12 cellular contexts compared by ENCODE assay signal in the genomic region with DNA sequence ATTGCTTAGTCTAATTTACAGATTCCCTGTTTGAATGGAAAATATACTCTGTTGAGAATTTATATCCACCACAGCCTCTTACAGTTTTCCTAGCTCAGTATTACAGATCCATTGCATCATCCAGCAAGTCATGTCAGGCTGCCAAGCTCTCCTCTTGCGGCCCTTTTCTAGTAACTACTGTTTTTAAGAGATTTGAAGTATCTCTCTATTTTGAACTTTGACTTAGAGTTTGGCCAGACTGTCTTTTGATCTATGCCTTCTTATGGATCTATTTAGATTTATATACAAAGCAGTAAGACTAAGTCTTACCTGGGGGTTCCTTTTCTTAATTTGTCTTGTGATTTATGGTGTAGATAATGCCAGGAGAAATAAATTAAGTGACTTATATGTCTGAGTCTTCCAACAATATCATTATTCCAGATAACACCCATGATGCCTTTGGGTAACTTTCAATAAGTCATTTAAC. TPM values are rescaled to one million over a fixed set of nuclear protein-coding genes. Genes with fewer than 3 reads are reported as not detected.
A peak's percentile ranks its signal among the peaks of the same experiment; 100 is the strongest.
DNase-seq lines count a peak whose midpoint lies in the region; ATAC-seq, FAIRE-seq and TF ChIP-seq lines count a peak whose summit lies in the region.
"Had no signal": no experiment of that assay in that cellular context is flagged by ENCODE, and none has a peak within 500 bp of the region (broad histone marks: within the 10 kb centered on the region; RNA-seq: fewer than 3 reads in every experiment).

No MANE protein-coding gene starts in this region.

- TF ChIP-seq CTCF in HL-60 (IDR thresholded peaks at IDR 0.05; ENCODE audit: insufficient read depth, low read length) = no peak
- no peak for TF ChIP-seq CTCF in HepG2 (CRISPR knock-in tag; IDR thresholded peaks at IDR 0.05)

- no peak overlapping the region for H3K4me2 ChIP-seq in HepG2 (ENCODE audit: low read depth, low read length)

- no peak overlapping the region for H3K9ac ChIP-seq in HepG2 (ENCODE audit: insufficient read depth, low read depth, low read length)

- H3K9me3 Mint-ChIP-seq in activated naive CD8-positive, alpha-beta T cell treated with anti-CD3 and anti-CD28 coated beads, Interleukin-2, amount 50 U/mL, for 24 hours = no peaks in the 10 kb centered on the region
- no peaks in the 10 kb centered on the region for H3K9me3 Mint-ChIP-seq in natural killer cell treated with Interleukin-12 subunit alpha and Interleukin-12 subunit beta and Interleukin-15 and Interleukin-18, amount 100 ng/mL, for 72 hours
- H3K9me3 Mint-ChIP-seq: activated B cell treated with CpG ODN at 0.5 μM for 24 hours; activated naive CD8-positive, alpha-beta T cell treated with anti-CD3 and anti-CD28 coated beads, Interleukin-2, amount 10 ng/mL, durations not matched to agents 7 days and 5 days had no signal

- H3K36me3 Mint-ChIP-seq in activated naive CD8-positive, alpha-beta T cell treated with anti-CD3 and anti-CD28 coated beads, Interleukin-2, amount 50 U/mL, for 24 hours (ENCODE audit: low read depth) = peaks cover 43% of the 10 kb centered on the region
- H3K36me3 Mint-ChIP-seq in natural killer cell treated with Interleukin-12 subunit alpha and Interleukin-12 subunit beta and Interleukin-15 and Interleukin-18, amount 100 ng/mL, for 72 hours = peaks cover 16% of the 10 kb centered on the region

- no peaks in the 10 kb centered on the region for H3K4me1 ChIP-seq in HepG2 (ENCODE audit: insufficient read depth, low read length)

- no peak overlapping the region for H3K4me3 ChIP-seq in HL-60 (replicated peaks; ENCODE audit: insufficient read depth, low read length)
- H3K4me3 ChIP-seq in HepG2 (replicated peaks in 1 of 3; ENCODE audit: insufficient read depth in 1 of 3, low read depth in 2 of 3, low read length in 3 of 3) = no peak overlapping the region

- H3K36me3 ChIP-seq in HepG2 (replicated peaks in 1 of 2; ENCODE audit: control insufficient read depth in 1 of 2, insufficient read depth in 2 of 2, low read length in 2 of 2) = peaks cover 28 to 84% of the 10 kb centered on the region in 2 experiments

- CTCF ChIA-PET in HepG2 (lab: Yijun Ruan, JAX; ENCODE audit: low intra/inter-chr PET ratio, low total read pairs) = no interaction called here

- POLR2A ChIA-PET in HepG2 (lab: Yijun Ruan, JAX) = no interaction called here

- no peaks in the 10 kb centered on the region for H3K79me2 ChIP-seq in HepG2 (ENCODE audit: insufficient read depth, low read length)

- no TSS peak for BruUV-seq in HepG2 (replicated peaks; lab: Mats Ljungman, UMichigan)

- no peak for ATAC-seq in activated naive CD8-positive, alpha-beta T cell treated with anti-CD3 and anti-CD28 coated beads, Interleukin-2, amount 50 U/mL, for 24 hours
- ATAC-seq in HepG2 = no peak
- ATAC-seq in natural killer cell treated with Interleukin-12 subunit alpha and Interleukin-12 subunit beta and Interleukin-15 and Interleukin-18, amount 100 ng/mL, for 72 hours = no peak
- no peak for ATAC-seq in GM19397 (IDR thresholded peaks at IDR 0.05; ENCODE audit: unreplicated experiment)
- ATAC-seq: left ventricle myocardium superior had no signal

- WGBS in HepG2 (ENCODE audit: low lambda C conversion rate) = 97% methylated on average over 1 of the region's 1 CpG

- no peak for TF ChIP-seq POLR2A in HepG2 (IDR thresholded peaks at IDR 0.05; ENCODE audit: insufficient read depth in 1 of 2, low read depth in 2 of 2, low read length in 2 of 2)

- TF ChIP-seq EP300 in HepG2 (IDR thresholded peaks at IDR 0.05; ENCODE audit: low read depth in 2 of 2, low read length in 2 of 2) (no peak), HepG2 (CRISPR knock-in tag; IDR thresholded peaks at IDR 0.05; ENCODE audit: borderline replicate concordance) (no peak)

- no peak for FAIRE-seq in HepG2 (lab: Jason Lieb, UNC)

- DNase-seq in AG08396 (ENCODE audit: low spot score) (peak; percentile 45), HL-60 (ENCODE audit: low read depth in 1 of 2, low spot score in 1 of 2) (no peak), HepG2 (ENCODE audit: low spot score) (no peak), kidney glomerular epithelial cell (lab: John Stamatoyannopoulos, UW) (no peak), T-helper 2 cell (no peak)
- DNase-seq in activated naive CD8-positive, alpha-beta T cell treated with anti-CD3 and anti-CD28 coated beads, Interleukin-2, amount 50 U/mL, for 24 hours = no peak
- no peak for DNase-seq in natural killer cell treated with Interleukin-12 subunit alpha and Interleukin-12 subunit beta and Interleukin-15 and Interleukin-18, amount 100 ng/mL, for 72 hours (ENCODE audit: low spot score)
- DNase-seq: activated B cell treated with CpG ODN at 0.5 μM for 24 hours; activated naive CD8-positive, alpha-beta T cell treated with anti-CD3 and anti-CD28 coated beads, Interleukin-2, amount 10 ng/mL, durations not matched to agents 7 days and 5 days; left ventricle myocardium superior; retina had no signal

- TF ChIP-seq RAD21 in HepG2 (CRISPR knock-in tag; IDR thresholded peaks at IDR 0.05) = no peak

- intact Hi-C loops in HepG2 (cut with micrococcal nuclease; ENCODE audit: unreplicated experiment) = no loop called here

- H3K27me3 ChIP-seq in HL-60 (ENCODE audit: insufficient read depth, poor library complexity, severe bottlenecking) (no peaks in the 10 kb centered on the region), HepG2 (ENCODE audit: control insufficient read depth in 1 of 2, insufficient read depth in 2 of 2, low read length in 2 of 2) (no peaks in the 10 kb centered on the region)

- H3K4me3 Mint-ChIP-seq in activated naive CD8-positive, alpha-beta T cell treated with anti-CD3 and anti-CD28 coated beads, Interleukin-2, amount 50 U/mL, for 24 hours = no peak overlapping the region
- no peak overlapping the region for H3K4me3 Mint-ChIP-seq in natural killer cell treated with Interleukin-12 subunit alpha and Interleukin-12 subunit beta and Interleukin-15 and Interleukin-18, amount 100 ng/mL, for 72 hours
- H3K4me3 Mint-ChIP-seq: activated B cell treated with CpG ODN at 0.5 μM for 24 hours; activated naive CD8-positive, alpha-beta T cell treated with anti-CD3 and anti-CD28 coated beads, Interleukin-2, amount 10 ng/mL, durations not matched to agents 7 days and 5 days had no signal

- H3K27ac ChIP-seq in HL-60 (replicated peaks) = 0 out of 2 replicates have a peak overlapping the region, but pooled peaks have one; percentile 5
- H3K27ac ChIP-seq in HepG2 (ENCODE audit: extremely low read length, insufficient read depth, low read length) = no peak overlapping the region

- H3K27ac Mint-ChIP-seq in activated naive CD8-positive, alpha-beta T cell treated with anti-CD3 and anti-CD28 coated beads, Interleukin-2, amount 50 U/mL, for 24 hours = peak overlapping the region; percentile 2
- H3K27ac Mint-ChIP-seq in natural killer cell treated with Interleukin-12 subunit alpha and Interleukin-12 subunit beta and Interleukin-15 and Interleukin-18, amount 100 ng/mL, for 72 hours = peak overlapping the region in 1 of 2 donors; percentile 65
- H3K27ac Mint-ChIP-seq: activated B cell treated with CpG ODN at 0.5 μM for 24 hours; activated naive CD8-positive, alpha-beta T cell treated with anti-CD3 and anti-CD28 coated beads, Interleukin-2, amount 10 ng/mL, durations not matched to agents 7 days and 5 days had no signal

- in situ Hi-C loops in HepG2 (cut with HindIII; ENCODE audit: extremely low pct_ligation_motif_present, low pct_unique_long_range_greater_than_20kb) = no loop called here

- no peak overlapping the region for H2AFZ ChIP-seq in HepG2 (ENCODE audit: low read length)

- no peaks in the 10 kb centered on the region for H4K20me1 ChIP-seq in HepG2 (ENCODE audit: insufficient read depth, low read length)

- no peaks in the 10 kb centered on the region for H3K4me1 Mint-ChIP-seq in activated naive CD8-positive, alpha-beta T cell treated with anti-CD3 and anti-CD28 coated beads, Interleukin-2, amount 50 U/mL, for 24 hours
- H3K4me1 Mint-ChIP-seq in natural killer cell treated with Interleukin-12 subunit alpha and Interleukin-12 subunit beta and Interleukin-15 and Interleukin-18, amount 100 ng/mL, for 72 hours (ENCODE audit: low read depth in 2 of 2) = no peaks in the 10 kb centered on the region
- H3K4me1 Mint-ChIP-seq: activated B cell treated with CpG ODN at 0.5 μM for 24 hours; activated naive CD8-positive, alpha-beta T cell treated with anti-CD3 and anti-CD28 coated beads, Interleukin-2, amount 10 ng/mL, durations not matched to agents 7 days and 5 days had no signal

- no peaks in the 10 kb centered on the region for H3K27me3 Mint-ChIP-seq in activated naive CD8-positive, alpha-beta T cell treated with anti-CD3 and anti-CD28 coated beads, Interleukin-2, amount 50 U/mL, for 24 hours
- no peaks in the 10 kb centered on the region for H3K27me3 Mint-ChIP-seq in natural killer cell treated with Interleukin-12 subunit alpha and Interleukin-12 subunit beta and Interleukin-15 and Interleukin-18, amount 100 ng/mL, for 72 hours
- H3K27me3 Mint-ChIP-seq: activated B cell treated with CpG ODN at 0.5 μM for 24 hours; activated naive CD8-positive, alpha-beta T cell treated with anti-CD3 and anti-CD28 coated beads, Interleukin-2, amount 10 ng/mL, durations not matched to agents 7 days and 5 days had no signal

- H3K9me3 ChIP-seq in HepG2 (ENCODE audit: low read length) = no peaks in the 10 kb centered on the region

RNA-seq across cellular contexts. Expression of a gene that starts 53.1 kb away (rescaled TPM):
- total RNA-seq in HepG2 (2016; rRNA removed; fragmentation: Illumina TruSeq; extraction: Trizol) = 1.0 and 1.2 TPM in 2 replicates
- total RNA-seq in HepG2 (2016; cell fraction: cytosol; rRNA removed; fragmentation: Illumina TruSeq; extraction: Trizol; ENCODE audit: low read depth) = 0.09 and 0.20 TPM in 2 replicates
- total RNA-seq in HepG2 (2016; cell fraction: insoluble cytoplasmic fraction; rRNA removed; fragmentation: Illumina TruSeq; extraction: Trizol) = 0.89 and 1.7 TPM in 2 replicates
- total RNA-seq in HepG2 (2016; cell fraction: membrane; rRNA removed; fragmentation: Illumina TruSeq; extraction: Trizol) = 0.34 and 0.62 TPM in 2 replicates
- 0.62 and 0.81 TPM in 2 replicates for total RNA-seq in HepG2 (2016; cell fraction: nucleus; rRNA removed; fragmentation: Illumina TruSeq; extraction: Trizol)
- polyA plus RNA-seq in HepG2 (2011; rRNA removed) = 1.4 and 2.2 TPM in 2 replicates
- 1.1 and 1.3 TPM in 2 replicates for polyA plus RNA-seq in HepG2 (2011; cell fraction: cytosol; rRNA removed)
- 1.2 and 1.6 TPM in 2 replicates for polyA plus RNA-seq in HepG2 (2011; cell fraction: nucleus; rRNA removed)
- polyA plus RNA-seq in HepG2 (2012) = 0.80 and 1.1 TPM in 2 replicates
- polyA plus RNA-seq in HepG2 (2016; cell fraction: cytosol; fragmentation: Illumina TruSeq; extraction: Trizol; ENCODE audit: low read depth) = 0.10 and 0.20 TPM in 2 replicates
- polyA plus RNA-seq in HepG2 (2016; cell fraction: insoluble cytoplasmic fraction; fragmentation: Illumina TruSeq; extraction: Trizol; ENCODE audit: low read depth) = 1.0 and 1.2 TPM in 2 replicates
- 0.32 and 0.61 TPM in 2 replicates for polyA plus RNA-seq in HepG2 (2016; cell fraction: membrane; fragmentation: Illumina TruSeq; extraction: Trizol; ENCODE audit: low read depth)
- 0.83 and 1.9 TPM in 2 replicates for polyA plus RNA-seq in HepG2 (2016; cell fraction: nucleus; fragmentation: Illumina TruSeq; extraction: Trizol; ENCODE audit: insufficient read depth, low read depth)
- 0.51 and 3.8 TPM in 2 replicates for polyA minus RNA-seq in HepG2 (2011; rRNA and poly(A)+ RNA removed; ENCODE audit: low replicate concordance)
- polyA minus RNA-seq in HepG2 (2011; cell fraction: cytosol; rRNA and poly(A)+ RNA removed) = 0.88 and 1.8 TPM in 2 replicates
- polyA minus RNA-seq in HepG2 (2011; cell fraction: nucleus; rRNA and poly(A)+ RNA removed) = 0.64 and 1.4 TPM in 2 replicates
- total RNA-seq in natural killer cell treated with Interleukin-12 subunit alpha and Interleukin-12 subunit beta and Interleukin-15 and Interleukin-18, amount 100 ng/mL, for 72 hours = not detected
- total RNA-seq: activated B cell treated with CpG ODN at 0.5 μM for 24 hours, left ventricle myocardium superior had no signal

RNA-seq across cellular contexts. Expression of a gene that starts 56.3 kb away (rescaled TPM):
- total RNA-seq in HepG2 (2016; rRNA removed; fragmentation: Illumina TruSeq; extraction: Trizol) = 63.3 and 85.6 TPM in 2 replicates
- 26.7 and 27.2 TPM in 2 replicates for total RNA-seq in HepG2 (2016; cell fraction: cytosol; rRNA removed; fragmentation: Illumina TruSeq; extraction: Trizol; ENCODE audit: low read depth)
- 63.0 and 78.4 TPM in 2 replicates for total RNA-seq in HepG2 (2016; cell fraction: insoluble cytoplasmic fraction; rRNA removed; fragmentation: Illumina TruSeq; extraction: Trizol)
- total RNA-seq in HepG2 (2016; cell fraction: membrane; rRNA removed; fragmentation: Illumina TruSeq; extraction: Trizol) = 27.7 and 32.4 TPM in 2 replicates
- total RNA-seq in HepG2 (2016; cell fraction: nucleus; rRNA removed; fragmentation: Illumina TruSeq; extraction: Trizol) = 49.5 and 56.4 TPM in 2 replicates
- polyA plus RNA-seq in HepG2 (2011; rRNA removed) = 39.2 and 41.3 TPM in 2 replicates
- 22.8 and 26.7 TPM in 2 replicates for polyA plus RNA-seq in HepG2 (2011; cell fraction: cytosol; rRNA removed)
- 42.5 and 46.5 TPM in 2 replicates for polyA plus RNA-seq in HepG2 (2011; cell fraction: nucleus; rRNA removed)
- 26.7 and 35.9 TPM in 2 replicates for polyA plus RNA-seq in HepG2 (2012)
- polyA plus RNA-seq in HepG2 (2016; cell fraction: cytosol; fragmentation: Illumina TruSeq; extraction: Trizol; ENCODE audit: low read depth) = 3.8 and 4.6 TPM in 2 replicates
- polyA plus RNA-seq in HepG2 (2016; cell fraction: insoluble cytoplasmic fraction; fragmentation: Illumina TruSeq; extraction: Trizol; ENCODE audit: low read depth) = 47.9 and 51.0 TPM in 2 replicates
- polyA plus RNA-seq in HepG2 (2016; cell fraction: membrane; fragmentation: Illumina TruSeq; extraction: Trizol; ENCODE audit: low read depth) = 7.6 and 10.0 TPM in 2 replicates
- 47.6 and 48.7 TPM in 2 replicates for polyA plus RNA-seq in HepG2 (2016; cell fraction: nucleus; fragmentation: Illumina TruSeq; extraction: Trizol; ENCODE audit: insufficient read depth, low read depth)
- polyA minus RNA-seq in HepG2 (2011; rRNA and poly(A)+ RNA removed; ENCODE audit: low replicate concordance) = 88.6 and 115 TPM in 2 replicates
- 55.5 and 68.8 TPM in 2 replicates for polyA minus RNA-seq in HepG2 (2011; cell fraction: cytosol; rRNA and poly(A)+ RNA removed)
- polyA minus RNA-seq in HepG2 (2011; cell fraction: nucleus; rRNA and poly(A)+ RNA removed) = 91.2 and 118 TPM in 2 replicates
- total RNA-seq in natural killer cell treated with Interleukin-12 subunit alpha and Interleukin-12 subunit beta and Interleukin-15 and Interleukin-18, amount 100 ng/mL, for 72 hours = 10 to 100 TPM; 52.0 to 54.4 TPM
